1 cellular context compared by ENCODE assay signal in the genomic region with DNA sequence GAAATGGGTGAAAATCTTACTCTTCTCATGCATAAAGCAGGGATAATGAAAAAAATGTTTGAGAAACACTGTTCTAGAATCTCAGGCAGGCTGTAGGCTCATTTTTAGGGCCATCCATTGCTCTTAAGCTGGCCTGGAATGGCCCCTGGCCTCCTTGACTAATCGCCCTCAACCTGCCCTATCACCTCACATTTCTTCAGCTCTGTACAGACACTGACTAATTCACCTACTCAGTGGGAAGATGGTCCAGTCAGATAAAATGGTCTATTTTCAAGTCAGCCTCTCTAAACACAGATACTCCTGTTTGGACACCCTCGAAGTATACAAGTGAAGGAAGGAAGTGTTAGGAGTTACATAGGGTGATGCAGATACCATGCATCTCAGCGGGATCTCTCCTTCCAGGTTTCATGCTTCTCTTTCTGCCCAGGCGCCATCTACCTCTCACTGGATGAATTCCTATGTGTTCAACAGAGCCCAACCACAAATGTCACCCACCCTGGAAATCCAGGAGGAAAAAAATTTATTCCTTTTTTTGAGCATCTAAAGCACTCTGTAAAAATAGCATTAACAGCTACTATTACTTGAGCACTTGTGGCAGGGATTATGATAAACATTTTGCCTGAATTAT.
TF ChIP-seq lines count a peak whose summit lies in the region.

No MANE protein-coding gene starts in this region.

TF ChIP-seq in H1, 55 proteins besides CTCF, POLR2A, EP300 and RAD21:
- TF ChIP-seq JUN (IDR thresholded peaks at IDR 0.05; ENCODE audit: low read depth, low read length), result no peak
- TF ChIP-seq TBP (IDR thresholded peaks at IDR 0.05; ENCODE audit: low read depth, low read length), result no peak
- TF ChIP-seq KDM4A (IDR thresholded peaks at IDR 0.05; ENCODE audit: low read depth, low read length, severe bottlenecking), result no peak
- no peak for TF ChIP-seq CBX5 (IDR thresholded peaks at IDR 0.05; ENCODE audit: low read depth, low read length)
- TF ChIP-seq CEBPB (IDR thresholded peaks at IDR 0.05; ENCODE audit: low read depth, low read length), result no peak
